27 cellular contexts compared by ENCODE assay signal in the genomic region with DNA sequence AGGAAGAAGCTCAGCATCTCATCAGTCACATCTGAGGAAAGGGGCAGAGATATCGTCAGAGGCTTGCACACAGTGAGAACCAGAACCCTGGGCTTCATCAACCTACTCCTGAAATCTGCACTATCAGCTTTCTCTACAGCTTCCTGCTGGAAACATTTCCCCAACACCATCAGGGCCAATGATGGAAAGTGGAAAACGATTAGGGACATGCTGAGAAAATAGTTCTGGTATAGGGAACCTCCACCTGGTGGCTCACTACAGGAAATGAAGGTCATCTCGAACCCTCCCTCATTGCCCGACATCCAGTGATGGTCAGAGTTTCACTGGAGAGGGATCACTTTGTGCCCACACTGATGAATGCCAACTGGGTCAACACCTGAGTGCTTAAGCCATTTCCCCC. TPM values are rescaled to one million over a fixed set of nuclear protein-coding genes. Genes with fewer than 3 reads are reported as not detected.
"Had no signal": no experiment of that assay in that cellular context is flagged by ENCODE, and none has a peak within 500 bp of the region (broad histone marks: within the 10 kb centered on the region; RNA-seq: fewer than 3 reads in every experiment).

No MANE protein-coding gene starts in this region.

- H3K36me3 ChIP-seq: uterus had no signal

- ATAC-seq: activated CD8-positive, alpha-beta T cell treated with anti-CD3 and anti-CD28 coated beads, Interleukin-2, amount 10 ng/mL, durations not matched to agents 7 days and 5 days; body of pancreas; stimulated activated naive B cell treated with anti-CD40 and anti-IgM and Interleukin-4, amounts not matched to agents 10 μg/mL and 1 μg/mL and 100 μg/mL, for 72 hours had no signal

- H3K27ac ChIP-seq: body of pancreas, cardiac muscle cell, foreskin keratinocyte, testis, uterus, WERI-Rb-1 had no signal

- H3K27me3 ChIP-seq: body of pancreas, cardiac muscle cell, foreskin keratinocyte, right lobe of liver, testis, uterus had no signal

- FAIRE-seq: endometrium, small intestine, TTC549 had no signal

- H3K9me3 ChIP-seq: body of pancreas, right lobe of liver, testis, uterus had no signal

- DNase-seq: activated CD4-positive, alpha-beta T cell treated with anti-CD3 and anti-CD28 coated beads, Interleukin-2, amount 50 U/mL, for 1 hour; activated CD4-positive, CD25-positive, alpha-beta regulatory T cell treated with anti-CD3 and anti-CD28 coated beads, Interleukin-2, amount 50 U/mL, for 72 hours; activated CD8-positive, alpha-beta T cell treated with anti-CD3 and anti-CD28 coated beads, Interleukin-2, amount 10 ng/mL, durations not matched to agents 7 days and 5 days; activated naive CD4-positive, alpha-beta T cell treated with anti-CD3 and anti-CD28 coated beads, Interleukin-2, amount 10 ng/mL, durations not matched to agents 7 days and 5 days; activated T-cell treated with anti-CD3 and anti-CD28 coated beads, Interleukin-2, amount 50 U/mL, for 48 hours; anterior cingulate cortex; body of pancreas; foreskin keratinocyte; immature natural killer cell; kidney glomerular epithelial cell; nephron progenitor cell; nucleus accumbens; right lobe of liver; small intestine; stimulated activated CD8-positive, alpha-beta memory T cell treated with anti-CD3 and anti-CD28 coated beads, Interleukin-4, amount 100 ng/mL, for 48 hours; stimulated activated naive B cell treated with anti-CD40 and anti-IgM and Interleukin-4, amounts not matched to agents 10 μg/mL and 1 μg/mL and 100 μg/mL, for 72 hours; T-helper 1 cell; testis; trophoblast cell; uterus; WERI-Rb-1 had no signal

- H3K4me1 ChIP-seq: body of pancreas, foreskin keratinocyte, testis, uterus had no signal

- H3K4me3 ChIP-seq: body of pancreas, cardiac muscle cell, right lobe of liver, testis, uterus had no signal

RNA-seq across cellular contexts. Expression of a gene that starts 43.0 kb away (rescaled TPM):
- total RNA-seq: body of pancreas, cardiac muscle cell, epithelial cell of proximal tubule, foreskin keratinocyte, glomerular endothelial cell, liver had no signal
- polyA plus RNA-seq: cardiac muscle cell, foreskin keratinocyte, immature natural killer cell, liver had no signal
